In the genomic region with DNA sequence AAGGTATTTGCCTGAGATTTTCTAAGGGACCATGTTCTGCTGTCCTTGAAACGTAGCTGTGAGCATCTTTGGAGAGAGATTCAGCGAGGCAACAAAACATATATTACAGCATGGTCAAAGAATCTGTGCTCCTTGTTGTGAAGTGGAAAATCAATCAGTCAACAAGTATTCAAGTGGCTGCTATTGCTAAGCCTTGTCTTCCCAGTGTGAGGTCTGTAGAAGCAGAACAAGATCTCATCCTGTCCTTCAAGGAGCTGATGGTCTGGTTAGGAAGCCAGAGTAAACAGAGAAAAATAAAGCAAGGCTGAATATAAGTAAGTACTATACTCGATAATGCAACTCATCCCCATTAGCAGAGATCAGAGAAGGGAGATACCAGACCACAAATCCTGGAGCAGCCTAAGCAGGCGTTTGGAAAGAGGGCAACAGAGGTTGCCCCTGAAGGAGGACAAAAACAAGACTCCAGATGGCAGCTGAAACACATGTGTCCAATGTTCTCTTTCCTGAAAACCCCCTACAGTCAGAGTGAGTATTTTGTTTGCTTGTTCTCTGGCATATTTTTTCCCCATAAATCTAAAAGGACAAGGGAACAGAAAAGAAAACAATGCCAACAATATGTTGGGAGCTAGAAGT, we compare ENCODE assay signal across 17 cellular contexts.
DNase-seq lines count a peak whose midpoint lies in the region; ATAC-seq and TF ChIP-seq lines count a peak whose summit lies in the region.
"Had no signal": no experiment of that assay in that cellular context is flagged by ENCODE, and none has a peak within 500 bp of the region (broad histone marks: within the 10 kb centered on the region; RNA-seq: fewer than 3 reads in every experiment).

No MANE protein-coding gene starts in this region.

- intact Hi-C loops in CD4-positive, alpha-beta memory T cell (cut with micrococcal nuclease): loop anchor here (5.0 kb wide), 1 partner anchor 73 kb away; no protein-coding TSS in a partner anchor
- intact Hi-C loops in left ventricle myocardium superior (cut with micrococcal nuclease): no loop called here

- POLR2A ChIA-PET in CD4-positive, alpha-beta memory T cell (lab: Charles Lee; ENCODE audit: partially characterized antibody): no interaction called here
- POLR2A ChIA-PET in activated CD8-positive, alpha-beta T cell treated with anti-CD3 and anti-CD28 coated beads, Interleukin-2, amount 10 ng/mL, durations not matched to agents 7 days and 5 days (lab: Charles Lee): no interaction called here

- H3K36me3 Mint-ChIP-seq in CD4-positive, alpha-beta memory T cell: peaks cover 68 to 78% of the 10 kb centered on the region in 2 donors
- H3K36me3 Mint-ChIP-seq in activated CD8-positive, alpha-beta T cell treated with anti-CD3 and anti-CD28 coated beads, Interleukin-2, amount 10 ng/mL, durations not matched to agents 7 days and 5 days (ENCODE audit: low read depth): peaks cover 33% of the 10 kb centered on the region
- H3K36me3 Mint-ChIP-seq in endothelial cell (ENCODE audit: low read depth, unreplicated experiment): peaks cover 8% of the 10 kb centered on the region

- peaks cover 0 to 4% (median 0%) of the 10 kb centered on the region in 4 donors for H3K4me1 Mint-ChIP-seq in CD4-positive, alpha-beta memory T cell
- H3K4me1 Mint-ChIP-seq in activated CD8-positive, alpha-beta T cell treated with anti-CD3 and anti-CD28 coated beads, Interleukin-2, amount 10 ng/mL, durations not matched to agents 7 days and 5 days (ENCODE audit: low read depth): no peaks in the 10 kb centered on the region
- no peaks in the 10 kb centered on the region for H3K4me1 Mint-ChIP-seq in endothelial cell (ENCODE audit: unreplicated experiment)
- H3K4me1 Mint-ChIP-seq: activated B cell treated with CpG ODN at 0.5 μM for 24 hours had no signal

- H3K4me3 Mint-ChIP-seq in CD4-positive, alpha-beta memory T cell: no peak overlapping the region
- H3K4me3 Mint-ChIP-seq in activated CD8-positive, alpha-beta T cell treated with anti-CD3 and anti-CD28 coated beads, Interleukin-2, amount 10 ng/mL, durations not matched to agents 7 days and 5 days: no peak overlapping the region
- H3K4me3 Mint-ChIP-seq in endothelial cell (ENCODE audit: unreplicated experiment): no peak overlapping the region
- H3K4me3 Mint-ChIP-seq: activated B cell treated with CpG ODN at 0.5 μM for 24 hours had no signal

- H3K9me3 ChIP-seq in CD4-positive, alpha-beta memory T cell (ENCODE audit: control insufficient read depth in 1 of 2, low read length in 2 of 2): no peaks in the 10 kb centered on the region
- no peaks in the 10 kb centered on the region for H3K9me3 ChIP-seq in adipocyte (ENCODE audit: control insufficient read depth, low read length)
- H3K9me3 ChIP-seq: tibial nerve had no signal

- H3K27ac ChIP-seq in CD4-positive, alpha-beta memory T cell (ENCODE audit: low read depth, low read length): no peak overlapping the region

- no peak for DNase-seq in CD4-positive, alpha-beta memory T cell
- DNase-seq in adipocyte (ENCODE audit: low read depth): peak; percentile 21
- no peak for DNase-seq in left ventricle myocardium superior
- DNase-seq in retina: peak; percentile 5
- no peak for DNase-seq in activated CD8-positive, alpha-beta T cell treated with anti-CD3 and anti-CD28 coated beads, Interleukin-2, amount 10 ng/mL, durations not matched to agents 7 days and 5 days
- no peak for DNase-seq in activated CD4-positive, CD25-positive, alpha-beta regulatory T cell treated with anti-CD3 and anti-CD28 coated beads, Interleukin-2, amount 50 U/mL, for 72 hours
- no peak for DNase-seq in endothelial cell (ENCODE audit: low spot score)
- DNase-seq: activated B cell treated with CpG ODN at 0.5 μM for 24 hours; activated T-cell treated with anti-CD3 and anti-CD28 coated beads, Interleukin-2, amount 50 U/mL, for 1 hour; Calu3; effector memory CD4-positive, alpha-beta T cell; glutamatergic neuron; left colon; MM.1S; stimulated activated CD4-positive, alpha-beta T cell treated with anti-CD3 and anti-CD28 coated beads, Interleukin-12 subunit alpha, Interleukin-12 subunit beta, amount 100 ng/mL, for 4 hours had no signal

- H3K27me3 Mint-ChIP-seq in CD4-positive, alpha-beta memory T cell: no peaks in the 10 kb centered on the region
- no peaks in the 10 kb centered on the region for H3K27me3 Mint-ChIP-seq in activated CD8-positive, alpha-beta T cell treated with anti-CD3 and anti-CD28 coated beads, Interleukin-2, amount 10 ng/mL, durations not matched to agents 7 days and 5 days (ENCODE audit: low read depth)
- no peaks in the 10 kb centered on the region for H3K27me3 Mint-ChIP-seq in endothelial cell (ENCODE audit: unreplicated experiment)
- H3K27me3 Mint-ChIP-seq: activated B cell treated with CpG ODN at 0.5 μM for 24 hours had no signal

- ATAC-seq in left ventricle myocardium superior (peak; percentile 78), GM21381 (IDR thresholded peaks at IDR 0.05; ENCODE audit: unreplicated experiment) (no peak)
- no peak for ATAC-seq in activated CD8-positive, alpha-beta T cell treated with anti-CD3 and anti-CD28 coated beads, Interleukin-2, amount 10 ng/mL, durations not matched to agents 7 days and 5 days
- ATAC-seq: left colon had no signal

- H3K4me1 ChIP-seq in CD4-positive, alpha-beta memory T cell (ENCODE audit: insufficient read depth, low read length): no peaks in the 10 kb centered on the region
- peaks cover 23% of the 10 kb centered on the region for H3K4me1 ChIP-seq in adipocyte (ENCODE audit: control insufficient read depth, insufficient read depth, low read length)

- TF ChIP-seq CTCF in endothelial cell (IDR thresholded peaks at IDR 0.05; ENCODE audit: unreplicated experiment): no peak

- no peaks in the 10 kb centered on the region for H3K9me3 Mint-ChIP-seq in CD4-positive, alpha-beta memory T cell
- no peaks in the 10 kb centered on the region for H3K9me3 Mint-ChIP-seq in activated CD8-positive, alpha-beta T cell treated with anti-CD3 and anti-CD28 coated beads, Interleukin-2, amount 10 ng/mL, durations not matched to agents 7 days and 5 days (ENCODE audit: insufficient read depth)
- no peaks in the 10 kb centered on the region for H3K9me3 Mint-ChIP-seq in endothelial cell (ENCODE audit: unreplicated experiment)
- H3K9me3 Mint-ChIP-seq: activated B cell treated with CpG ODN at 0.5 μM for 24 hours had no signal

- H3K27ac Mint-ChIP-seq in CD4-positive, alpha-beta memory T cell: peak overlapping the region in 5 of 7 donors; percentile 12 to 53 (median 42)
- H3K27ac Mint-ChIP-seq in activated CD8-positive, alpha-beta T cell treated with anti-CD3 and anti-CD28 coated beads, Interleukin-2, amount 10 ng/mL, durations not matched to agents 7 days and 5 days: no peak overlapping the region
- no peak overlapping the region for H3K27ac Mint-ChIP-seq in endothelial cell (ENCODE audit: unreplicated experiment)
- H3K27ac Mint-ChIP-seq: activated B cell treated with CpG ODN at 0.5 μM for 24 hours had no signal

- H3K9ac ChIP-seq in adipocyte (ENCODE audit: low read length): no peak overlapping the region

- no peak overlapping the region for H3K4me3 ChIP-seq in CD4-positive, alpha-beta memory T cell (ENCODE audit: low read length in 2 of 2)
- H3K4me3 ChIP-seq in adipocyte (ENCODE audit: low read length): no peak overlapping the region
- H3K4me3 ChIP-seq: tibial nerve had no signal

- CTCF ChIA-PET in CD4-positive, alpha-beta memory T cell (lab: Charles Lee; ENCODE audit: partially characterized antibody): interaction anchor here (1.1 kb wide), 1 partner anchor 93 kb away, joined by 3 read pairs; no protein-coding TSS in a partner anchor
- CTCF ChIA-PET in activated CD8-positive, alpha-beta T cell treated with anti-CD3 and anti-CD28 coated beads, Interleukin-2, amount 10 ng/mL, durations not matched to agents 7 days and 5 days (lab: Charles Lee): interaction anchor here (0.8 to 1.3 kb wide), 3 partner anchors 19 to 60 kb away, joined by 3 read pairs; no protein-coding TSS in a partner anchor

- no peaks in the 10 kb centered on the region for H3K27me3 ChIP-seq in CD4-positive, alpha-beta memory T cell (ENCODE audit: insufficient read depth, low read length)
- no peaks in the 10 kb centered on the region for H3K27me3 ChIP-seq in adipocyte (replicated peaks; ENCODE audit: control insufficient read depth, insufficient read depth, low read length)

- H3K36me3 ChIP-seq in CD4-positive, alpha-beta memory T cell (ENCODE audit: insufficient read depth, low read length): peaks cover 49% of the 10 kb centered on the region
- peaks cover 64% of the 10 kb centered on the region for H3K36me3 ChIP-seq in adipocyte (ENCODE audit: control insufficient read depth, insufficient read depth, low read length, severe bottlenecking)

Comparison
In these comparisons a context has a peak if more than half of its experiments do, and no peak if none do; other contexts are left out.
1. DNase-seq: peak in adipocyte (single experiment) and retina (single experiment); none in CD4-positive, alpha-beta memory T cell (0 of 5), left ventricle myocardium superior (single experiment), activated CD8-positive, alpha-beta T cell treated with anti-CD3 and anti-CD28 coated beads, Interleukin-2, amount 10 ng/mL, durations not matched to agents 7 days and 5 days (single experiment), activated CD4-positive, CD25-positive, alpha-beta regulatory T cell treated with anti-CD3 and anti-CD28 coated beads, Interleukin-2, amount 50 U/mL, for 72 hours (single experiment) and endothelial cell (single experiment).
2. H3K27ac Mint-ChIP-seq: peak in CD4-positive, alpha-beta memory T cell (5 of 7); none in activated CD8-positive, alpha-beta T cell treated with anti-CD3 and anti-CD28 coated beads, Interleukin-2, amount 10 ng/mL, durations not matched to agents 7 days and 5 days (single experiment) and endothelial cell (single experiment).